Comparison of ENCODE assay signal across 7 cellular contexts in genomic region chr19:41785653-41786052, GRCh38. TPM values are rescaled to one million over a fixed set of nuclear protein-coding genes. Genes with fewer than 3 reads are reported as not detected.
A peak's percentile ranks its signal among the peaks of the same experiment; 100 is the strongest.
DNase-seq lines count a peak whose midpoint lies in the region; ATAC-seq, FAIRE-seq and TF ChIP-seq lines count a peak whose summit lies in the region.

No MANE protein-coding gene starts in this region.

- no peaks in the 10 kb centered on the region for H3K4me1 ChIP-seq in adrenal gland (replicated peaks in 1 of 2)

- H3K9me3 ChIP-seq in adrenal gland (replicated peaks in 1 of 3): no peaks in the 10 kb centered on the region

- no peak overlapping the region for H3K27ac ChIP-seq in adrenal gland

- DNase-seq in GM12891 (ENCODE audit: insufficient read length, low spot score): peak; percentile 71
- peak; percentile 82 for DNase-seq in NCI-H1436 treated with DMSO at 0.1 percent for 48 hours (lab: John Stamatoyannopoulos, UW)
- peak; percentile 86 for DNase-seq in SW480 (ENCODE audit: low spot score)
- peak in 6 of 7 donors; percentile 21 to 63 (median 56) for DNase-seq in adrenal gland
- DNase-seq in iPS DF 19.7 (ENCODE audit: low read depth, low spot score): peak; percentile 75
- peak; percentile 31 for DNase-seq in smooth muscle cell of the brain vasculature (ENCODE audit: low read depth, low spot score)

- 1 to 4% (median 1%) methylated on average over 10 of the region's 10 CpGs for WGBS in adrenal gland, 4 donors

- peak; percentile 19 to 66 (median 52) for TF ChIP-seq CTCF in adrenal gland (IDR thresholded peaks at IDR 0.05)

- no peaks in the 10 kb centered on the region for H3K36me3 ChIP-seq in adrenal gland (replicated peaks in 1 of 2)

- H3K27me3 ChIP-seq in adrenal gland: peaks cover 32% of the 10 kb centered on the region

- no peak for ATAC-seq in GM18858 (IDR thresholded peaks at IDR 0.05; ENCODE audit: unreplicated experiment)

- peak; percentile 98 for FAIRE-seq in GM12891 (lab: Jason Lieb, UNC)

- no peak overlapping the region for H3K4me3 ChIP-seq in adrenal gland

- TF ChIP-seq POLR2A in GM12891 (IDR thresholded peaks at IDR 0.05; ENCODE audit: low read depth, low read length) (no peak), adrenal gland (IDR thresholded peaks at IDR 0.05) (no peak)

- intact Hi-C loops in adrenal gland (cut with DNase I): no loop called here

TF ChIP-seq in GM12891, 5 proteins besides CTCF, POLR2A, EP300 and RAD21:
- TF ChIP-seq POU2F2 (IDR thresholded peaks at IDR 0.05; ENCODE audit: low read depth, low read length) (no peak), SPI1 (IDR thresholded peaks at IDR 0.05; ENCODE audit: low read depth, low read length) (no peak), PAX5 (IDR thresholded peaks at IDR 0.05; ENCODE audit: insufficient read depth, low read length, severe bottlenecking) (no peak), POLR2AphosphoS5 (IDR thresholded peaks at IDR 0.05; ENCODE audit: low read depth, low read length) (no peak), TAF1 (IDR thresholded peaks at IDR 0.05; ENCODE audit: low read depth, low read length) (no peak)

RNA-seq across cellular contexts. Expression of gene CEACAM3, which starts 10.7 kb away (rescaled TPM):
- 0.18 TPM for polyA plus RNA-seq in GM12891 (2012; ENCODE audit: low read depth, missing spikeins)
- total RNA-seq in adrenal gland: under 1 TPM in 2 of 8 donors, not detected in 6; 0.68 to 0.99 TPM
- polyA plus RNA-seq in adrenal gland: under 1 TPM in 2 of 3 donors, not detected in 1; 0.30 to 0.32 TPM

RNA-seq across cellular contexts. Expression of gene CEACAM6, which starts 30.3 kb away (rescaled TPM):
- not detected for polyA plus RNA-seq in GM12891 (2012; ENCODE audit: low read depth, missing spikeins)
- under 1 TPM in 4 of 8 donors, not detected in 4; 0.14 to 0.76 (median 0.42) TPM for total RNA-seq in adrenal gland
- under 1 TPM in 2 of 3 donors, not detected in 1; 0.13 to 0.24 TPM for polyA plus RNA-seq in adrenal gland

RNA-seq across cellular contexts. Expression of gene LYPD4, which starts 58.8 kb away (rescaled TPM):
- polyA plus RNA-seq in GM12891 (2012; ENCODE audit: low read depth, missing spikeins): not detected
- not detected for total RNA-seq in adrenal gland
- polyA plus RNA-seq in adrenal gland: under 1 TPM in 1 of 3 donors, not detected in 2; 0.08 TPM

RNA-seq across cellular contexts. Expression of gene DMRTC2, which starts 59.2 kb away (rescaled TPM):
- polyA plus RNA-seq in GM12891 (2012; ENCODE audit: low read depth, missing spikeins): not detected
- not detected for total RNA-seq in adrenal gland
- polyA plus RNA-seq in adrenal gland: not detected

Comparison
In these comparisons a context has a peak if more than half of its experiments do, and no peak if none do; other contexts are left out.
1. DNase-seq: peak in every context shown above with its lines; median percentile 86 in SW480; 82 in NCI-H1436 treated with DMSO at 0.1 percent for 48 hours; 75 in iPS DF 19.7; 71 in GM12891; 56 in adrenal gland; 31 in smooth muscle cell of the brain vasculature.